ENCODE assay signal across 23 cellular contexts in genomic region chr10:131559450-131559911, GRCh38.
DNase-seq lines count a peak whose midpoint lies in the region; ATAC-seq and TF ChIP-seq lines count a peak whose summit lies in the region.
"Had no signal": no experiment of that assay in that cellular context is flagged by ENCODE, and none has a peak within 500 bp of the region (broad histone marks: within the 10 kb centered on the region; RNA-seq: fewer than 3 reads in every experiment).

No MANE protein-coding gene starts in this region.

- no peak overlapping the region for H3K4me3 Mint-ChIP-seq in type B pancreatic cell
- H3K4me3 Mint-ChIP-seq: CD14-positive monocyte; CD8-positive, alpha-beta memory T cell; GM23338; H9 had no signal

- peaks cover 25% of the 10 kb centered on the region for H3K27me3 Mint-ChIP-seq in type B pancreatic cell
- H3K27me3 Mint-ChIP-seq: CD8-positive, alpha-beta memory T cell had no signal

- no peaks in the 10 kb centered on the region for H3K9me3 Mint-ChIP-seq in type B pancreatic cell

- peaks cover 5% of the 10 kb centered on the region for H3K4me1 Mint-ChIP-seq in type B pancreatic cell (ENCODE audit: unreplicated experiment)
- H3K4me1 Mint-ChIP-seq: CD14-positive monocyte; CD8-positive, alpha-beta memory T cell; GM23338 had no signal

- H3K36me3 Mint-ChIP-seq in type B pancreatic cell = no peaks in the 10 kb centered on the region
- H3K36me3 Mint-ChIP-seq: CD14-positive monocyte; CD8-positive, alpha-beta memory T cell had no signal

- no peak overlapping the region for H3K4me3 ChIP-seq in BLaER1 treated with 17β-estradiol and CSF1 and Interleukin-3, amounts not matched to agents 10 nM and 100 nM
- no peak overlapping the region for H3K4me3 ChIP-seq in osteoblast (ENCODE audit: insufficient read depth, low read length)
- H3K4me3 ChIP-seq: A549, GM23338, MG63 had no signal

- H3K9ac ChIP-seq in BLaER1 treated with 17β-estradiol and CSF1 and Interleukin-3, amounts not matched to agents 10 nM and 100 nM = no peak overlapping the region
- H3K9ac ChIP-seq: SK-N-SH had no signal

- peaks cover 0 to 65% (median 0%) of the 10 kb centered on the region in 11 experiments; a peak in 8 of 22 replicates for H3K27me3 ChIP-seq in BLaER1 treated with 17β-estradiol and CSF1 and Interleukin-3, amounts not matched to agents 10 nM and 100 nM
- H3K27me3 ChIP-seq in osteoblast (ENCODE audit: insufficient read depth, low read length) = no peaks in the 10 kb centered on the region
- H3K27me3 ChIP-seq: MG63 had no signal

- no peaks in the 10 kb centered on the region for H3K79me2 ChIP-seq in osteoblast (ENCODE audit: insufficient read depth, low read length)

- no peaks in the 10 kb centered on the region for H3K36me3 ChIP-seq in BLaER1 treated with 17β-estradiol and CSF1 and Interleukin-3, amounts not matched to agents 10 nM and 100 nM
- no peaks in the 10 kb centered on the region for H3K36me3 ChIP-seq in osteoblast (ENCODE audit: insufficient read depth, low read length)
- H3K36me3 ChIP-seq: MG63 had no signal

- H4K20me1 ChIP-seq in BLaER1 treated with 17β-estradiol and CSF1 and Interleukin-3, amounts not matched to agents 10 nM and 100 nM = peaks cover 0 to 26% (median 0%) of the 10 kb centered on the region in 11 experiments; a peak in 4 of 22 replicates
- H4K20me1 ChIP-seq in osteoblast (ENCODE audit: insufficient read depth, low read length) = no peaks in the 10 kb centered on the region

- H2AFZ ChIP-seq in osteoblast (ENCODE audit: low read length) = no peak overlapping the region
- H2AFZ ChIP-seq: GM23338 had no signal

- H3K9me3 ChIP-seq in BLaER1 treated with 17β-estradiol and CSF1 and Interleukin-3, amounts not matched to agents 10 nM and 100 nM (replicated peaks in 1 of 11) = peaks cover 4 to 12% (median 8%) of the 10 kb centered on the region in 11 experiments; a peak in 16 of 22 replicates
- H3K9me3 ChIP-seq in osteoblast (ENCODE audit: low read depth, low read length) = no peaks in the 10 kb centered on the region
- H3K9me3 ChIP-seq: A549, MG63, SK-N-SH had no signal

- no peak overlapping the region for H3K27ac Mint-ChIP-seq in type B pancreatic cell
- H3K27ac Mint-ChIP-seq: CD14-positive monocyte; CD8-positive, alpha-beta memory T cell; GM23338 had no signal

- H3K4me2 ChIP-seq in BLaER1 treated with 17β-estradiol and CSF1 and Interleukin-3, amounts not matched to agents 10 nM and 100 nM = peak overlapping the region in 8 of 11 experiments; percentile 32 to 52 (median 44); a peak in 14 of 22 replicates
- no peak overlapping the region for H3K4me2 ChIP-seq in osteoblast (ENCODE audit: insufficient read depth, low read length)
- H3K4me2 ChIP-seq: A549, GM23338, SK-N-SH had no signal

- TF ChIP-seq CTCF in osteoblast (IDR thresholded peaks at IDR 0.05; ENCODE audit: extremely low read depth, low read depth, low read length) = no peak
- TF ChIP-seq CTCF in type B pancreatic cell (conservative IDR thresholded peaks at IDR 0.05) = no peak

- H3K27ac ChIP-seq in BLaER1 treated with 17β-estradiol and CSF1 and Interleukin-3, amounts not matched to agents 10 nM and 100 nM = no peak overlapping the region
- no peak overlapping the region for H3K27ac ChIP-seq in osteoblast (ENCODE audit: low read depth, low read length)
- H3K27ac ChIP-seq: A549 had no signal

- ATAC-seq in GM21381 (IDR thresholded peaks at IDR 0.05; ENCODE audit: unreplicated experiment) = no peak
- no peak for ATAC-seq in HG02852 (IDR thresholded peaks at IDR 0.05; ENCODE audit: unreplicated experiment)
- ATAC-seq: GM23338, PC-3 had no signal

- DNase-seq in ecto neural progenitor cell (ENCODE audit: low spot score) = peak; percentile 39
- DNase-seq in osteoblast (ENCODE audit: insufficient read length, low spot score, missing footprints) = peak; percentile 15
- peak; percentile 51 for DNase-seq in type B pancreatic cell (ENCODE audit: extremely low spot score, unreplicated experiment)
- DNase-seq in amygdala (lab: John Stamatoyannopoulos, UW) = no peak
- DNase-seq: AML-193; Calu3; CD8-positive, alpha-beta memory T cell; H9; IMR-90; KG1; MG63; NCI-H2029; NCI-H446; NCI-H524 treated with DMSO at 0.1 percent for 48 hours; NCI-H774; PC-3; SK-N-SH had no signal

- peaks cover 0 to 20% (median 15%) of the 10 kb centered on the region in 10 experiments; a peak in 16 of 20 replicates for H3K4me1 ChIP-seq in BLaER1 treated with 17β-estradiol and CSF1 and Interleukin-3, amounts not matched to agents 10 nM and 100 nM
- H3K4me1 ChIP-seq in osteoblast (ENCODE audit: insufficient read depth, low read length) = no peaks in the 10 kb centered on the region
- H3K4me1 ChIP-seq: A549 had no signal

Comparison
In these comparisons a context has a peak if more than half of its experiments do, and no peak if none do; other contexts are left out.
1. DNase-seq: peak in ecto neural progenitor cell (single experiment), osteoblast (single experiment) and type B pancreatic cell (single experiment); none in amygdala (0 of 56).